In the genomic region with DNA sequence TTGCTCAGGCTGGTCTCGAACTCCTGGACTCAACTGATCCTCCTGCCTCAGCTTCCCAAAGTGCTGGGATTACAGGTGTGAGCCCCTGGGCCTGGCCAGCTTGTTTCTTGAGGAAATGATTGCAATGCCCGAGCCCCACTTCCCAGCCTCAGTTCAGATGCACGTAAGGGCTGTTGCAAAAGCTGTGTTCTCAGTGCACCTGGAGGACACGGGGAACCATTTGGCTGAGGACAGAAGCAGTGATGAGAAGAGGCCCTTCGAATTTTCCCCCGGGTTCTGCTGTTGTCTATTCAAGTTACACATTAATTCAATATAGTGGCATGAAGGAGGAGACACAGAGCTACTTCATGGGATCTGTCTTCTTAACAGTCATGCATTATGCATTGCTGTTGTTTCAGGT, we compare ENCODE assay signal across 3 cellular contexts.
TF ChIP-seq lines count a peak whose summit lies in the region.

No MANE protein-coding gene starts in this region.

TF ChIP-seq in SK-N-SH treated with all-trans-retinoic acid at 6 μM for 48 hours, 23 proteins besides CTCF, POLR2A, EP300 and RAD21:
- TF ChIP-seq TCF4 (CRISPR knock-in tag; IDR thresholded peaks at IDR 0.05; ENCODE audit: borderline replicate concordance) = no peak
- no peak for TF ChIP-seq ZC3H10 (CRISPR knock-in tag; IDR thresholded peaks at IDR 0.05)
- TF ChIP-seq ISL1 (CRISPR knock-in tag; IDR thresholded peaks at IDR 0.05) = no peak
- TF ChIP-seq, protein P1, sequence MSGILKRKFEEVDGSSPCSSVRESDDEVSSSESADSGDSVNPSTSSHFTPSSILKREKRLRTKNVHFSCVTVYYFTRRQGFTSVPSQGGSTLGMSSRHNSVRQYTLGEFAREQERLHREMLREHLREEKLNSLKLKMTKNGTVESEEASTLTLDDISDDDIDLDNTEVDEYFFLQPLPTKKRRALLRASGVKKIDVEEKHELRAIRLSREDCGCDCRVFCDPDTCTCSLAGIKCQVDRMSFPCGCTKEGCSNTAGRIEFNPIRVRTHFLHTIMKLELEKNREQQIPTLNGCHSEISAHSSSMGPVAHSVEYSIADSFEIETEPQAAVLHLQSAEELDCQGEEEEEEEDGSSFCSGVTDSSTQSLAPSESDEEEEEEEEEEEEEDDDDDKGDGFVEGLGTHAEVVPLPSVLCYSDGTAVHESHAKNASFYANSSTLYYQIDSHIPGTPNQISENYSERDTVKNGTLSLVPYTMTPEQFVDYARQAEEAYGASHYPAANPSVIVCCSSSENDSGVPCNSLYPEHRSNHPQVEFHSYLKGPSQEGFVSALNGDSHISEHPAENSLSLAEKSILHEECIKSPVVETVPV (CRISPR knock-in tag; IDR thresholded peaks at IDR 0.05) = no peak
- TF ChIP-seq ESRRG (CRISPR knock-in tag; IDR thresholded peaks at IDR 0.05) = no peak
- TF ChIP-seq ZFP3 (CRISPR knock-in tag; IDR thresholded peaks at IDR 0.05) = no peak
- TF ChIP-seq RARB (CRISPR knock-in tag; IDR thresholded peaks at IDR 0.05) = no peak
- TF ChIP-seq, protein P2, sequence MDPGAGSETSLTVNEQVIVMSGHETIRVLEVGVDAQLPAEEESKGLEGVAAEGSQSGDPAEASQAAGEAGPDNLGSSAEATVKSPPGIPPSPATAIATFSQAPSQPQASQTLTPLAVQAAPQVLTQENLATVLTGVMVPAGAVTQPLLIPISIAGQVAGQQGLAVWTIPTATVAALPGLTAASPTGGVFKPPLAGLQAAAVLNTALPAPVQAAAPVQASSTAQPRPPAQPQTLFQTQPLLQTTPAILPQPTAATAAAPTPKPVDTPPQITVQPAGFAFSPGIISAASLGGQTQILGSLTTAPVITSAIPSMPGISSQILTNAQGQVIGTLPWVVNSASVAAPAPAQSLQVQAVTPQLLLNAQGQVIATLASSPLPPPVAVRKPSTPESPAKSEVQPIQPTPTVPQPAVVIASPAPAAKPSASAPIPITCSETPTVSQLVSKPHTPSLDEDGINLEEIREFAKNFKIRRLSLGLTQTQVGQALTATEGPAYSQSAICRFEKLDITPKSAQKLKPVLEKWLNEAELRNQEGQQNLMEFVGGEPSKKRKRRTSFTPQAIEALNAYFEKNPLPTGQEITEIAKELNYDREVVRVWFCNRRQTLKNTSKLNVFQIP (CRISPR knock-in tag; IDR thresholded peaks at IDR 0.05; ENCODE audit: borderline replicate concordance, low read depth) = no peak
- TF ChIP-seq ZFP30 (CRISPR knock-in tag; IDR thresholded peaks at IDR 0.05) = no peak
- no peak for TF ChIP-seq SNAI2 (CRISPR knock-in tag; IDR thresholded peaks at IDR 0.05)
- TF ChIP-seq TOX (CRISPR knock-in tag; IDR thresholded peaks at IDR 0.05; ENCODE audit: borderline replicate concordance) = no peak

TF ChIP-seq in SK-N-SH, 30 proteins besides CTCF, POLR2A, EP300 and RAD21:
- no peak for TF ChIP-seq SMC3 (IDR thresholded peaks at IDR 0.05; ENCODE audit: low read depth, low read length)
- no peak for TF ChIP-seq MEF2A (IDR thresholded peaks at IDR 0.05; ENCODE audit: borderline replicate concordance, low read depth)
- no peak for TF ChIP-seq GABPA (IDR thresholded peaks at IDR 0.05; ENCODE audit: low read depth)
- TF ChIP-seq, protein P3, sequence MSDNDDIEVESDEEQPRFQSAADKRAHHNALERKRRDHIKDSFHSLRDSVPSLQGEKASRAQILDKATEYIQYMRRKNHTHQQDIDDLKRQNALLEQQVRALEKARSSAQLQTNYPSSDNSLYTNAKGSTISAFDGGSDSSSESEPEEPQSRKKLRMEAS (IDR thresholded peaks at IDR 0.05; ENCODE audit: low read depth) = no peak
- no peak for TF ChIP-seq FOXJ3 (CRISPR knock-in tag; IDR thresholded peaks at IDR 0.05)
- TF ChIP-seq, protein P4, sequence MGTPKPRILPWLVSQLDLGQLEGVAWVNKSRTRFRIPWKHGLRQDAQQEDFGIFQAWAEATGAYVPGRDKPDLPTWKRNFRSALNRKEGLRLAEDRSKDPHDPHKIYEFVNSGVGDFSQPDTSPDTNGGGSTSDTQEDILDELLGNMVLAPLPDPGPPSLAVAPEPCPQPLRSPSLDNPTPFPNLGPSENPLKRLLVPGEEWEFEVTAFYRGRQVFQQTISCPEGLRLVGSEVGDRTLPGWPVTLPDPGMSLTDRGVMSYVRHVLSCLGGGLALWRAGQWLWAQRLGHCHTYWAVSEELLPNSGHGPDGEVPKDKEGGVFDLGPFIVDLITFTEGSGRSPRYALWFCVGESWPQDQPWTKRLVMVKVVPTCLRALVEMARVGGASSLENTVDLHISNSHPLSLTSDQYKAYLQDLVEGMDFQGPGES (IDR thresholded peaks at IDR 0.05; ENCODE audit: low read depth, low read length) = no peak
- no peak for TF ChIP-seq TAF1 (IDR thresholded peaks at IDR 0.05; ENCODE audit: borderline replicate concordance, low read depth, low read length)
- TF ChIP-seq JUND (IDR thresholded peaks at IDR 0.05) = no peak
- TF ChIP-seq, protein P5, sequence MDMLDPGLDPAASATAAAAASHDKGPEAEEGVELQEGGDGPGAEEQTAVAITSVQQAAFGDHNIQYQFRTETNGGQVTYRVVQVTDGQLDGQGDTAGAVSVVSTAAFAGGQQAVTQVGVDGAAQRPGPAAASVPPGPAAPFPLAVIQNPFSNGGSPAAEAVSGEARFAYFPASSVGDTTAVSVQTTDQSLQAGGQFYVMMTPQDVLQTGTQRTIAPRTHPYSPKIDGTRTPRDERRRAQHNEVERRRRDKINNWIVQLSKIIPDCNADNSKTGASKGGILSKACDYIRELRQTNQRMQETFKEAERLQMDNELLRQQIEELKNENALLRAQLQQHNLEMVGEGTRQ (IDR thresholded peaks at IDR 0.05; ENCODE audit: borderline replicate concordance, low read depth, low read length) = no peak
- TF ChIP-seq, protein P6, sequence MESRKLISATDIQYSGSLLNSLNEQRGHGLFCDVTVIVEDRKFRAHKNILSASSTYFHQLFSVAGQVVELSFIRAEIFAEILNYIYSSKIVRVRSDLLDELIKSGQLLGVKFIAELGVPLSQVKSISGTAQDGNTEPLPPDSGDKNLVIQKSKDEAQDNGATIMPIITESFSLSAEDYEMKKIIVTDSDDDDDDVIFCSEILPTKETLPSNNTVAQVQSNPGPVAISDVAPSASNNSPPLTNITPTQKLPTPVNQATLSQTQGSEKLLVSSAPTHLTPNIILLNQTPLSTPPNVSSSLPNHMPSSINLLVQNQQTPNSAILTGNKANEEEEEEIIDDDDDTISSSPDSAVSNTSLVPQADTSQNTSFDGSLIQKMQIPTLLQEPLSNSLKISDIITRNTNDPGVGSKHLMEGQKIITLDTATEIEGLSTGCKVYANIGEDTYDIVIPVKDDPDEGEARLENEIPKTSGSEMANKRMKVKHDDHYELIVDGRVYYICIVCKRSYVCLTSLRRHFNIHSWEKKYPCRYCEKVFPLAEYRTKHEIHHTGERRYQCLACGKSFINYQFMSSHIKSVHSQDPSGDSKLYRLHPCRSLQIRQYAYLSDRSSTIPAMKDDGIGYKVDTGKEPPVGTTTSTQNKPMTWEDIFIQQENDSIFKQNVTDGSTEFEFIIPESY (IDR thresholded peaks at IDR 0.05; ENCODE audit: borderline replicate concordance, low read depth) = no peak
- TF ChIP-seq GATA2 (CRISPR knock-in tag; IDR thresholded peaks at IDR 0.05) = no peak
- no peak for TF ChIP-seq SIN3A (IDR thresholded peaks at IDR 0.05; ENCODE audit: borderline replicate concordance, low read depth, low read length)
- TF ChIP-seq TCF12 (IDR thresholded peaks at IDR 0.05) = no peak
- TF ChIP-seq RXRA (IDR thresholded peaks at IDR 0.05; ENCODE audit: borderline replicate concordance, low read depth) = no peak
- no peak for TF ChIP-seq YY1 (IDR thresholded peaks at IDR 0.05; ENCODE audit: low read depth)
- no peak for TF ChIP-seq CHD2 (IDR thresholded peaks at IDR 0.05; ENCODE audit: low read length, partially characterized antibody)
- no peak for TF ChIP-seq POLR2AphosphoS5 (IDR thresholded peaks at IDR 0.05; ENCODE audit: low read depth, low read length)
- TF ChIP-seq MXI1 (IDR thresholded peaks at IDR 0.05; ENCODE audit: low read depth, low read length) = no peak
- TF ChIP-seq, protein P7, sequence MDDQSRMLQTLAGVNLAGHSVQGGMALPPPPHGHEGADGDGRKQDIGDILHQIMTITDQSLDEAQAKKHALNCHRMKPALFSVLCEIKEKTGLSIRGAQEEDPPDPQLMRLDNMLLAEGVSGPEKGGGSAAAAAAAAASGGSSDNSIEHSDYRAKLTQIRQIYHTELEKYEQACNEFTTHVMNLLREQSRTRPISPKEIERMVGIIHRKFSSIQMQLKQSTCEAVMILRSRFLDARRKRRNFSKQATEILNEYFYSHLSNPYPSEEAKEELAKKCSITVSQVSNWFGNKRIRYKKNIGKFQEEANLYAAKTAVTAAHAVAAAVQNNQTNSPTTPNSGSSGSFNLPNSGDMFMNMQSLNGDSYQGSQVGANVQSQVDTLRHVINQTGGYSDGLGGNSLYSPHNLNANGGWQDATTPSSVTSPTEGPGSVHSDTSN (IDR thresholded peaks at IDR 0.05) = no peak

TF ChIP-seq in HCT116, 20 proteins besides CTCF, POLR2A, EP300 and RAD21:
- TF ChIP-seq CBX3 (IDR thresholded peaks at IDR 0.05; ENCODE audit: low read depth) (no peak), JUND (IDR thresholded peaks at IDR 0.05) (no peak), TCF7L2 (IDR thresholded peaks at IDR 0.05; ENCODE audit: borderline replicate concordance, extremely low read depth, insufficient read depth, insufficient read length) (no peak), ELF1 (IDR thresholded peaks at IDR 0.05; ENCODE audit: borderline replicate concordance, low read depth) (no peak), EZH2phosphoT487 (IDR thresholded peaks at IDR 0.05; ENCODE audit: borderline replicate concordance) (no peak)
- TF ChIP-seq, protein P8, sequence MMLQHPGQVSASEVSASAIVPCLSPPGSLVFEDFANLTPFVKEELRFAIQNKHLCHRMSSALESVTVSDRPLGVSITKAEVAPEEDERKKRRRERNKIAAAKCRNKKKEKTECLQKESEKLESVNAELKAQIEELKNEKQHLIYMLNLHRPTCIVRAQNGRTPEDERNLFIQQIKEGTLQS (IDR thresholded peaks at IDR 0.05) = no peak
